ENCODE assay signal across 9 cellular contexts in the genomic region with DNA sequence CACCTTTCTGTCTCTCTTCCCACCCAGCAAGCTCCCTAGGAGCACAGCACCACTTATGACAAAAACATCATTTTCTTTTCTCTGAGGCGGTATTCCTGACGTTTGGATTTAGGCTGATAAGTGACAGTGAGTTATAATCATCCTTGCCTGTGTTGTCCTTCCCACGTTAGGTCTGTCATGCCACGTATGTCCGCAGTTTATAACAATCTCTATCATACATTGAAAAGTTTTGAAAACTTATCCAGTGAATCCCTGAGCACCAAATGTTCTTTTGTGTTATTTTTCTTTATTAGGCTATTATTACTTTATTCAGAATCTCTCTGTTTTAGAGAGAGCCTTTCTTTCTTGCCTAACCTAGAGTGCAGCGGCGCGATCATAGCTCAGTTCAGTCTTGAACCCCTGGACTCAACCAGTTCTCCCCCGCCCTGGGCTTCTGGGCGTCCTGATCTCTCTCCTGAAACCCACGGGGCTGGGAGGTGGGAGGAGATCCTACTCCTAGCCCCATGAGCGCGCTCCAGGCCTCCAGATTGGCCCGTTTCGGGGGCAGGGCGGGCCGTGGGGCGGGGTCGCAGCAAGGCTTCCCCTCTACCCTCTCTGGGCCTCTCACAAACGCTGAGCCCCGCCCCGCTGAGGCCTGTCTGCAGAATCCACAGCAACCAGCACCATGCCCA. TPM values are rescaled to one million over a fixed set of nuclear protein-coding genes. Genes with fewer than 3 reads are reported as not detected.
DNase-seq lines count a peak whose midpoint lies in the region; ATAC-seq and TF ChIP-seq lines count a peak whose summit lies in the region.
"Had no signal": no experiment of that assay in that cellular context is flagged by ENCODE, and none has a peak within 500 bp of the region (broad histone marks: within the 10 kb centered on the region; RNA-seq: fewer than 3 reads in every experiment).

TSS of gene GSTM2 (plus strand) at position 606 of the 671 bp plus-strand sequence. CDS start at position 665, 59 bp downstream.

- H3K36me3 ChIP-seq in OCI-LY7 (ENCODE audit: insufficient read depth, low read length) (no peaks in the 10 kb centered on the region), neural cell (ENCODE audit: insufficient read depth, low read length) (no peaks in the 10 kb centered on the region)

- TF ChIP-seq CTCF in OCI-LY7 (conservative IDR thresholded peaks at IDR 0.05; ENCODE audit: low read length) (no peak), neural cell (IDR thresholded peaks at IDR 0.05; ENCODE audit: poor library complexity, severe bottlenecking) (no peak)

- H3F3A ChIP-seq in neural cell (ENCODE audit: insufficient read depth, low read length, poor library complexity, severe bottlenecking) = no peaks in the 10 kb centered on the region

- peak within 1 kb of the TSS; percentile 70 for H3K4me3 Mint-ChIP-seq in activated T-helper 2 cell treated with anti-CD3 and anti-CD28 coated beads, Interferon-gamma antibody, Interleukin-2, Interleukin-4, amounts not matched to agents 10 μg/mL and 5 μg/mL and 100 μg/mL, durations not matched to agents 14 hours and 24 hours and 36 hours (ENCODE audit: low read depth)

- H3K27me3 ChIP-seq in neural cell (ENCODE audit: insufficient read depth, low read depth, low read length) = no peaks in the 10 kb centered on the region

- H3K4me1 Mint-ChIP-seq in activated T-helper 2 cell treated with anti-CD3 and anti-CD28 coated beads, Interferon-gamma antibody, Interleukin-2, Interleukin-4, amounts not matched to agents 10 μg/mL and 5 μg/mL and 100 μg/mL, durations not matched to agents 14 hours and 24 hours and 36 hours (ENCODE audit: low read depth) = peaks cover 24% of the 10 kb centered on the region

- H3K4me1 ChIP-seq in OCI-LY7 (ENCODE audit: insufficient read depth, low read length, poor library complexity, severe bottlenecking) = peaks cover 4% of the 10 kb centered on the region

- H3K27ac ChIP-seq in OCI-LY7 (ENCODE audit: low read depth, low read length, poor library complexity, severe bottlenecking) = no peak within 1 kb of the TSS
- H3K27ac ChIP-seq in neural cell (ENCODE audit: low read length) = no peak within 1 kb of the TSS
- H3K27ac ChIP-seq: C4-2B had no signal

- POLR2A ChIA-PET in OCI-LY7 (lab: Charles Lee) = no interaction called here

- no peak for TF ChIP-seq RAD21 in neural cell (conservative IDR thresholded peaks at IDR 0.05)

- DNase-seq in NCI-H2081 (lab: John Stamatoyannopoulos, UW) = peak; percentile 25 to 46
- no peak for DNase-seq in NCI-H2081 treated with DMSO at 0.1 percent for 48 hours (lab: John Stamatoyannopoulos, UW)
- DNase-seq in OCI-LY7 (ENCODE audit: low spot score) = peak; percentile 26
- peak; percentile 82 for DNase-seq in activated T-helper 2 cell treated with anti-CD3 and anti-CD28 coated beads, Interferon-gamma antibody, Interleukin-2, Interleukin-4, amounts not matched to agents 10 μg/mL and 5 μg/mL and 100 μg/mL, durations not matched to agents 14 hours and 24 hours and 36 hours (ENCODE audit: low spot score)
- DNase-seq in fibroblast of the conjunctiva (ENCODE audit: low read depth) = peak; percentile 76
- DNase-seq in stimulated activated naive CD4-positive, alpha-beta T cell treated with Interleukin-2 at 50 U/mL for 16 hours (lab: John Stamatoyannopoulos, UW) = peak; percentile 79

- H3K27me3 Mint-ChIP-seq in activated T-helper 2 cell treated with anti-CD3 and anti-CD28 coated beads, Interferon-gamma antibody, Interleukin-2, Interleukin-4, amounts not matched to agents 10 μg/mL and 5 μg/mL and 100 μg/mL, durations not matched to agents 14 hours and 24 hours and 36 hours (ENCODE audit: low read depth) = no peaks in the 10 kb centered on the region

- H3K9me3 ChIP-seq in OCI-LY7 (ENCODE audit: low read length) = no peaks in the 10 kb centered on the region
- H3K9me3 ChIP-seq in neural cell (ENCODE audit: low read length) = no peaks in the 10 kb centered on the region

- H2AFZ ChIP-seq in OCI-LY7 (ENCODE audit: low read length) (peak within 1 kb of the TSS; percentile 51; the same call in 1 of the 2 replicates), neural cell (ENCODE audit: low read depth, low read length) (no peak within 1 kb of the TSS)

- intact Hi-C loops in OCI-LY7 (cut with micrococcal nuclease; ENCODE audit: unreplicated experiment) = no loop called here
- intact Hi-C loops in activated T-helper 2 cell treated with anti-CD3 and anti-CD28 coated beads, Interferon-gamma antibody, Interleukin-2, Interleukin-4, amounts not matched to agents 10 μg/mL and 5 μg/mL and 100 μg/mL, durations not matched to agents 14 hours and 24 hours and 36 hours (cut with micrococcal nuclease) = no loop called here

- H3K9me2 ChIP-seq in OCI-LY7 (ENCODE audit: insufficient read depth, low read length) (no peaks in the 10 kb centered on the region), neural cell (ENCODE audit: insufficient read depth, low read length) (no peaks in the 10 kb centered on the region)

- H3K9ac ChIP-seq in neural cell (ENCODE audit: low read length) = peak within 1 kb of the TSS; percentile 34

- no peaks in the 10 kb centered on the region for H4K20me1 ChIP-seq in OCI-LY7 (ENCODE audit: insufficient read depth, low read length)
- H4K20me1 ChIP-seq in neural cell (ENCODE audit: insufficient read depth) = no peaks in the 10 kb centered on the region

- H3K27ac Mint-ChIP-seq in activated T-helper 2 cell treated with anti-CD3 and anti-CD28 coated beads, Interferon-gamma antibody, Interleukin-2, Interleukin-4, amounts not matched to agents 10 μg/mL and 5 μg/mL and 100 μg/mL, durations not matched to agents 14 hours and 24 hours and 36 hours = peak within 1 kb of the TSS; percentile 29

- BruUV-seq in OCI-LY7 (replicated peaks; lab: Mats Ljungman, UMichigan) = no TSS peak

- peaks cover 12% of the 10 kb centered on the region for H3K36me3 Mint-ChIP-seq in activated T-helper 2 cell treated with anti-CD3 and anti-CD28 coated beads, Interferon-gamma antibody, Interleukin-2, Interleukin-4, amounts not matched to agents 10 μg/mL and 5 μg/mL and 100 μg/mL, durations not matched to agents 14 hours and 24 hours and 36 hours (ENCODE audit: low read depth)

- H3K9me3 Mint-ChIP-seq in activated T-helper 2 cell treated with anti-CD3 and anti-CD28 coated beads, Interferon-gamma antibody, Interleukin-2, Interleukin-4, amounts not matched to agents 10 μg/mL and 5 μg/mL and 100 μg/mL, durations not matched to agents 14 hours and 24 hours and 36 hours = no peaks in the 10 kb centered on the region

- H3K4me2 ChIP-seq in OCI-LY7 (ENCODE audit: low read length) (peak within 1 kb of the TSS; percentile 7; the same call in 1 of the 2 replicates), neural cell (ENCODE audit: low read length) (no peak within 1 kb of the TSS)

- no peak within 1 kb of the TSS for H3K4me3 ChIP-seq in OCI-LY7 (ENCODE audit: low read depth, low read length, poor library complexity, severe bottlenecking)
- peak within 1 kb of the TSS; percentile 56 for H3K4me3 ChIP-seq in neural cell (ENCODE audit: low read length)

- TF ChIP-seq EP300 in neural cell (conservative IDR thresholded peaks at IDR 0.05; ENCODE audit: poor library complexity, severe bottlenecking) = no peak

- ATAC-seq in HG03135 (IDR thresholded peaks at IDR 0.05; ENCODE audit: unreplicated experiment) = peak; percentile 85

- CTCF ChIA-PET in OCI-LY7 (lab: Charles Lee; ENCODE audit: unreplicated experiment) = no interaction called here

- H3K79me2 ChIP-seq in OCI-LY7 (ENCODE audit: insufficient read depth, low read depth, low read length) (no peaks in the 10 kb centered on the region), neural cell (replicated peaks; ENCODE audit: insufficient read depth, low read length) (no peaks in the 10 kb centered on the region)

TF ChIP-seq in neural cell, 6 proteins besides CTCF, POLR2A, EP300 and RAD21:
- TF ChIP-seq MXI1 (conservative IDR thresholded peaks at IDR 0.05; ENCODE audit: poor library complexity, severe bottlenecking) (no peak), SMC3 (conservative IDR thresholded peaks at IDR 0.05; ENCODE audit: poor library complexity) (no peak), EZH2 (IDR thresholded peaks at IDR 0.05; ENCODE audit: borderline replicate concordance, insufficient read depth, low read length, poor library complexity, severe bottlenecking) (no peak), POLR2AphosphoS5 (IDR thresholded peaks at IDR 0.05) (no peak), TAF1 (IDR thresholded peaks at IDR 0.05; ENCODE audit: low read depth) (no peak)
- TF ChIP-seq, protein P1, sequence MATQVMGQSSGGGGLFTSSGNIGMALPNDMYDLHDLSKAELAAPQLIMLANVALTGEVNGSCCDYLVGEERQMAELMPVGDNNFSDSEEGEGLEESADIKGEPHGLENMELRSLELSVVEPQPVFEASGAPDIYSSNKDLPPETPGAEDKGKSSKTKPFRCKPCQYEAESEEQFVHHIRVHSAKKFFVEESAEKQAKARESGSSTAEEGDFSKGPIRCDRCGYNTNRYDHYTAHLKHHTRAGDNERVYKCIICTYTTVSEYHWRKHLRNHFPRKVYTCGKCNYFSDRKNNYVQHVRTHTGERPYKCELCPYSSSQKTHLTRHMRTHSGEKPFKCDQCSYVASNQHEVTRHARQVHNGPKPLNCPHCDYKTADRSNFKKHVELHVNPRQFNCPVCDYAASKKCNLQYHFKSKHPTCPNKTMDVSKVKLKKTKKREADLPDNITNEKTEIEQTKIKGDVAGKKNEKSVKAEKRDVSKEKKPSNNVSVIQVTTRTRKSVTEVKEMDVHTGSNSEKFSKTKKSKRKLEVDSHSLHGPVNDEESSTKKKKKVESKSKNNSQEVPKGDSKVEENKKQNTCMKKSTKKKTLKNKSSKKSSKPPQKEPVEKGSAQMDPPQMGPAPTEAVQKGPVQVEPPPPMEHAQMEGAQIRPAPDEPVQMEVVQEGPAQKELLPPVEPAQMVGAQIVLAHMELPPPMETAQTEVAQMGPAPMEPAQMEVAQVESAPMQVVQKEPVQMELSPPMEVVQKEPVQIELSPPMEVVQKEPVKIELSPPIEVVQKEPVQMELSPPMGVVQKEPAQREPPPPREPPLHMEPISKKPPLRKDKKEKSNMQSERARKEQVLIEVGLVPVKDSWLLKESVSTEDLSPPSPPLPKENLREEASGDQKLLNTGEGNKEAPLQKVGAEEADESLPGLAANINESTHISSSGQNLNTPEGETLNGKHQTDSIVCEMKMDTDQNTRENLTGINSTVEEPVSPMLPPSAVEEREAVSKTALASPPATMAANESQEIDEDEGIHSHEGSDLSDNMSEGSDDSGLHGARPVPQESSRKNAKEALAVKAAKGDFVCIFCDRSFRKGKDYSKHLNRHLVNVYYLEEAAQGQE (IDR thresholded peaks at IDR 0.05; ENCODE audit: borderline replicate concordance) = no peak

RNA-seq across cellular contexts. Expression of gene GSTM2, which starts in this region (rescaled TPM):
- 0.38 and 1.4 TPM in 2 replicates for total RNA-seq in OCI-LY7 (2014; rRNA removed; shearing (Covaris generic))
- total RNA-seq in OCI-LY7 (2022) = 0.76 and 0.89 TPM in 2 replicates
- 30.1 and 32.3 TPM in 2 replicates for total RNA-seq in activated T-helper 2 cell treated with anti-CD3 and anti-CD28 coated beads, Interferon-gamma antibody, Interleukin-2, Interleukin-4, amounts not matched to agents 10 μg/mL and 5 μg/mL and 100 μg/mL, durations not matched to agents 14 hours and 24 hours and 36 hours
- 6.8 and 10.2 TPM in 2 replicates for polyA plus RNA-seq in neural cell
- polyA minus RNA-seq in neural cell = 4.5 and 6.1 TPM in 2 replicates

Comparison
In these comparisons a context has a peak if more than half of its experiments do, and no peak if none do; other contexts are left out.
1. RNA of gene GSTM2 (total RNA-seq): 30.1 to 32.3 TPM in activated T-helper 2 cell treated with anti-CD3 and anti-CD28 coated beads, Interferon-gamma antibody, Interleukin-2, Interleukin-4, amounts not matched to agents 10 μg/mL and 5 μg/mL and 100 μg/mL, durations not matched to agents 14 hours and 24 hours and 36 hours; 0.38 to 1.4 TPM in OCI-LY7; every median in the first group is over 10 times any median in the second.